1 cellular context compared by ENCODE assay signal in the genomic region with DNA sequence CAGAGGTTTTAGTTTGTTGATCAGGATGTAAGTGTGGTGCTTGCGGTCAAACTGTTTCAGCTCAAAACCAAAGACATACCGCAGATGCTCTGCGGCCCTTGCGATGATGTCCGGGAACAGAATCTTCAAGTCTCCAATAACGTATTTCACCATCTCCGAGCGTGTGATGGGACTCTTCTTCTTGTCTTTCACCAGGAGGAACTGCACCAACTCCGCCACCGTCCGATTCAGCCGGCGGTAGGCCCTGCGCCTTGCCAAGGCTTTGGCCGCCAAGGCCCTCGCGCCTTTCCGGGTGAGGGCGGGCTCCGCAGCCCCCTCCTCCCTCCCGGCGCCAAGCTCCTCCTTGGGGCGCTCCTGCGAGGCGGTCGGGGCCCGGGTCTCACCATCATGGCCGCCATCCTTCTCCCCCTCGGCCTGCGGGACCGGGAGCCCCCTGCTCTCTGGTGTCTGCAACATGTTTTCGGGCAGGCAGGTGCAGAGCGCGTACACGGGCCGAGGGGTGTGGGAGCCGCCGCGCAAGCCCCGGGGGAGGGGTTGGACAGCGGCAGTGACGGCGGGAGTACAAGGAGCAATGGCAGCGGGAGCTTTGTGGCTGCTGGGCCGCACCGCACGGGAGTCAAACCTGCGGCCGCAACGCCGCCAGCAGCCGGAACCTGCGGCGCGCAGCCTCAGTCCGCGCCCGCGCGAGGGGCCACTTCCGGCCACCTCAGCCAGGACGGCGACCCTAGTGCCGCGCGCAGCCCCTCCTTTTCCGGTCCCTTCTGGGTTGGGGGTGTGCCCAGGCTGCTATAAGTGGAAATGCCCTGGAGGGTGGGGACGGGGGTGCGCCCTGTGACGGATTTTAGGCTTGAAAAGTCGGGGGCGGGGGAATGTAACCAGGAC.
TF ChIP-seq lines count a peak whose summit lies in the region.

Gene MAGEF1, minus strand, starts transcription at position 699 of the 882 bp plus-strand sequence. Its CDS starts 243 bp downstream, at position 456.

TF ChIP-seq in K562, 482 proteins besides CTCF, POLR2A, EP300 and RAD21 (continued from another document and continues in another):
- TF ChIP-seq MGA (IDR thresholded peaks at IDR 0.05): peak; percentile 56
- TF ChIP-seq ESRRA (IDR thresholded peaks at IDR 0.05; ENCODE audit: borderline replicate concordance, low read depth): peak; percentile 65; the same call in 1 of the 2 replicates
- no peak for TF ChIP-seq ZKSCAN8 (CRISPR knock-in tag; IDR thresholded peaks at IDR 0.05)
- no peak for TF ChIP-seq SAP30 (IDR thresholded peaks at IDR 0.05; ENCODE audit: borderline replicate concordance, insufficient read depth, low read depth, low read length, poor library complexity, severe bottlenecking)
- no peak for TF ChIP-seq MEIS2 (IDR thresholded peaks at IDR 0.05; ENCODE audit: partially characterized antibody)
- peak; percentile 49; the same call in 1 of the 2 replicates for TF ChIP-seq LCOR (CRISPR knock-in tag; IDR thresholded peaks at IDR 0.05)
- TF ChIP-seq, protein P1, sequence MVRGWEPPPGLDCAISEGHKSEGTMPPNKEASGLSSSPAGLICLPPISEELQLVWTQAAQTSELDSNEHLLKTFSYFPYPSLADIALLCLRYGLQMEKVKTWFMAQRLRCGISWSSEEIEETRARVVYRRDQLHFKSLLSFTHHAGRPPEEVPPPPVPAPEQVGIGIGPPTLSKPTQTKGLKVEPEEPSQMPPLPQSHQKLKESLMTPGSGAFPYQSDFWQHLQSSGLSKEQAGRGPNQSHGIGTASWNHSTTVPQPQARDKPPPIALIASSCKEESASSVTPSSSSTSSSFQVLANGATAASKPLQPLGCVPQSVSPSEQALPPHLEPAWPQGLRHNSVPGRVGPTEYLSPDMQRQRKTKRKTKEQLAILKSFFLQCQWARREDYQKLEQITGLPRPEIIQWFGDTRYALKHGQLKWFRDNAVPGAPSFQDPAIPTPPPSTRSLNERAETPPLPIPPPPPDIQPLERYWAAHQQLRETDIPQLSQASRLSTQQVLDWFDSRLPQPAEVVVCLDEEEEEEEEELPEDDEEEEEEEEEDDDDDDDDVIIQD (CRISPR knock-in tag; IDR thresholded peaks at IDR 0.05): no peak; the same call in 1 of the 2 replicates
- peak; percentile 67; the same call in 1 of the 2 replicates for TF ChIP-seq CAMTA2 (CRISPR knock-in tag; conservative IDR thresholded peaks at IDR 0.05)
- peak; percentile 68 for TF ChIP-seq ATF6 (CRISPR knock-in tag; IDR thresholded peaks at IDR 0.05)
- TF ChIP-seq L3MBTL2 (IDR thresholded peaks at IDR 0.05): peak; percentile 63
- 0 out of 2 replicates have a peak, but pooled peaks have one; percentile 46 for TF ChIP-seq HDAC2 (IDR thresholded peaks at IDR 0.05)
- no peak for TF ChIP-seq FUS (optimal IDR thresholded peaks at IDR 0.05; ENCODE audit: low read depth, low read length)
- no peak for TF ChIP-seq ZNF174 (CRISPR knock-in tag; IDR thresholded peaks at IDR 0.05)
- TF ChIP-seq ZBED1 (IDR thresholded peaks at IDR 0.05): no peak
- TF ChIP-seq BHLHE40 (IDR thresholded peaks at IDR 0.05; ENCODE audit: low read length): peak; percentile 68
- peak; percentile 78 for TF ChIP-seq PHF20 (IDR thresholded peaks at IDR 0.05; ENCODE audit: partially characterized antibody)
- peak; percentile 87 for TF ChIP-seq U2AF1 (optimal IDR thresholded peaks at IDR 0.05; ENCODE audit: low read depth, low read length)
- TF ChIP-seq U2AF2 (optimal IDR thresholded peaks at IDR 0.05; ENCODE audit: low read depth, low read length): no peak
- TF ChIP-seq, protein P2, sequence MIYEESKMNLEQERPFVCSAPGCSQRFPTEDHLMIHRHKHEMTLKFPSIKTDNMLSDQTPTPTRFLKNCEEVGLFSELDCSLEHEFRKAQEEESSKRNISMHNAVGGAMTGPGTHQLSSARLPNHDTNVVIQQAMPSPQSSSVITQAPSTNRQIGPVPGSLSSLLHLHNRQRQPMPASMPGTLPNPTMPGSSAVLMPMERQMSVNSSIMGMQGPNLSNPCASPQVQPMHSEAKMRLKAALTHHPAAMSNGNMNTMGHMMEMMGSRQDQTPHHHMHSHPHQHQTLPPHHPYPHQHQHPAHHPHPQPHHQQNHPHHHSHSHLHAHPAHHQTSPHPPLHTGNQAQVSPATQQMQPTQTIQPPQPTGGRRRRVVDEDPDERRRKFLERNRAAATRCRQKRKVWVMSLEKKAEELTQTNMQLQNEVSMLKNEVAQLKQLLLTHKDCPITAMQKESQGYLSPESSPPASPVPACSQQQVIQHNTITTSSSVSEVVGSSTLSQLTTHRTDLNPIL (CRISPR knock-in tag; IDR thresholded peaks at IDR 0.05): no peak
- no peak for TF ChIP-seq ZNF217 (CRISPR knock-in tag; IDR thresholded peaks at IDR 0.05)
- no peak for TF ChIP-seq ZNF780A (CRISPR knock-in tag; IDR thresholded peaks at IDR 0.05)
- peak; percentile 91 for TF ChIP-seq CREB3L1 (IDR thresholded peaks at IDR 0.05; ENCODE audit: borderline replicate concordance, low read depth)
- TF ChIP-seq HES1 (IDR thresholded peaks at IDR 0.05; ENCODE audit: low read depth): peak; percentile 33; the same call in 1 of the 2 replicates
- TF ChIP-seq KDM5B (IDR thresholded peaks at IDR 0.05; ENCODE audit: insufficient replicate concordance, low read depth, low read length): no peak
- TF ChIP-seq KDM2B (CRISPR knock-in tag; IDR thresholded peaks at IDR 0.05): no peak
- peak; percentile 55 for TF ChIP-seq CCNT2 (IDR thresholded peaks at IDR 0.05; ENCODE audit: borderline replicate concordance, extremely low read depth, insufficient read length, low read depth, low read length)
- no peak for TF ChIP-seq ZNF551 (CRISPR knock-in tag; IDR thresholded peaks at IDR 0.05)
- 0 out of 2 replicates have a peak, but pooled peaks have one; percentile 38 for TF ChIP-seq FOSL1 (tag; conservative IDR thresholded peaks at IDR 0.05)
- no peak for TF ChIP-seq DNMT1 (IDR thresholded peaks at IDR 0.05)
- 0 out of 4 replicates have a peak, but pooled peaks of 1 of the 2 experiments have one; percentile 53 for TF ChIP-seq KDM4B (IDR thresholded peaks at IDR 0.05; ENCODE audit: borderline replicate concordance in 2 of 2, low read depth in 1 of 2)
- TF ChIP-seq RBM14 (IDR thresholded peaks at IDR 0.05; ENCODE audit: borderline replicate concordance, insufficient read depth, low read depth, low read length): 0 out of 2 replicates have a peak, but pooled peaks have one; percentile 65
- no peak for TF ChIP-seq EZH2 (IDR thresholded peaks at IDR 0.05; ENCODE audit: borderline replicate concordance, low read depth, low read length)
- TF ChIP-seq NCOA1 (IDR thresholded peaks at IDR 0.05; ENCODE audit: low read depth): peak; percentile 71; the same call in 1 of the 2 replicates
- no peak for TF ChIP-seq JUNB (CRISPR knock-in tag; conservative IDR thresholded peaks at IDR 0.05)
- no peak for TF ChIP-seq DLX4 (CRISPR knock-in tag; IDR thresholded peaks at IDR 0.05)
- TF ChIP-seq MBD2 (IDR thresholded peaks at IDR 0.05; ENCODE audit: borderline replicate concordance, low read depth): peak; percentile 71; the same call in 1 of the 2 replicates
